Comparison of ENCODE assay signal across 8 cellular contexts in the genomic region with DNA sequence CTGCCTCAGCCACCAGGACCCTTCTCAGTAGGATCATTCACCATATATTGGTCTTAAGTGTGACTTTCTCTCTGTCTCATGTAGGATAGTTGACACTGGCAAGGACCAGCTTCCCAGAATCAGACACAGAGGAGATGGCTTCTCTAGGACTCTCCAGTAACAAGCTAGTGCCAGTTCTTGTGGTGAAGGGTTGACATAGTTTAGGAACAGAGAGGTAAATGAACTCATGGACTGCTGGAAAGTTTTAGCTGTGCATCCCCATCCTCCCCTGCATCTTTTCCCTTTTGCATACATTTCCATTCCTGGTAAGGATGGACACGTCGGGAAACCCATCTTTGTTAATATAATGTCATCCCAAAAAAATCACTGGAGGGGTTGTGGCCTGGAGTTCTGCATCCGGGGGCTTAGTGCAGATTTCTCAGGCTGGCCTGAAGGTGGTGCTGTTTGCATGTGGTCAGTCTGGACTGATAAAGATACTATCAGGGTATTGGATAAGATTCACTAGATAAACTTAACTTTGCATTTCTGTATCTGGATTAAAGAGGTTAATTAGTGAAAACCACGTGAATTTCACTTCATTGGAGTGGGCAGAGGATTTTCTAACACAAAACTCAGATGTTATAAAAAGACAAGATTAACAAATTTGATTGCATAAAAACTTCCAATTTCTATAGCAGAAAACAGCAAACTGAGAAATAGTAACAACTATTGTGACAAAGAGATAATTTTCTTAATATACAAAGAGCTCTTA.
A peak's percentile ranks its signal among the peaks of the same experiment; 100 is the strongest.
DNase-seq lines count a peak whose midpoint lies in the region; ATAC-seq, FAIRE-seq and TF ChIP-seq lines count a peak whose summit lies in the region.

No MANE protein-coding gene starts in this region.

- TF ChIP-seq CTCF in Peyer's patch (IDR thresholded peaks at IDR 0.05) (peak; percentile 58 to 86 (median 81)), psoas muscle (IDR thresholded peaks at IDR 0.05) (peak; percentile 87), omental fat pad (IDR thresholded peaks at IDR 0.05) (peak in 1 of 3 donors; percentile 64)

- DNase-seq in AML-193 (lab: John Stamatoyannopoulos, UW) = peak; percentile 22 to 27
- DNase-seq in GM19239 (ENCODE audit: insufficient read length, low spot score) = no peak
- DNase-seq in Peyer's patch = peak; percentile 35 to 77 (median 54)
- DNase-seq in activated naive CD4-positive, alpha-beta T cell treated with anti-CD3 and anti-CD28 coated beads, Interleukin-2, amount 50 U/mL, for 16 hours = peak; percentile 53
- DNase-seq in Right ventricle myocardium superior = no peak
- DNase-seq in psoas muscle = peak in 1 of 2 donors; percentile 73
- DNase-seq in omental fat pad (ENCODE audit: low spot score) = no peak

- H3K4me3 ChIP-seq in Peyer's patch (no peak overlapping the region), psoas muscle (no peak overlapping the region)

- no peaks in the 10 kb centered on the region for H3K27me3 ChIP-seq in Peyer's patch
- H3K27me3 ChIP-seq in psoas muscle (ENCODE audit: insufficient read depth in 3 of 3, low read length in 2 of 3) = no peaks in the 10 kb centered on the region

- TF ChIP-seq POLR2A in Peyer's patch (IDR thresholded peaks at IDR 0.05) = no peak

- peak; percentile 87 for FAIRE-seq in GM19239 (lab: Jason Lieb, UNC)

- H3K9me3 ChIP-seq in Peyer's patch = no peaks in the 10 kb centered on the region
- H3K9me3 ChIP-seq in psoas muscle = no peaks in the 10 kb centered on the region

- ATAC-seq in Right ventricle myocardium superior (ENCODE audit: poor library complexity) (peak; percentile 88), psoas muscle (peak; percentile 75 to 94 (median 84)), omental fat pad (ENCODE audit: low FRiP score) (no peak), HG03565 (IDR thresholded peaks at IDR 0.05; ENCODE audit: unreplicated experiment) (no peak)

- 1 to 10% (median 2%) methylated on average over 4 of the region's 4 CpGs for WGBS in psoas muscle, 3 donors

- no peak overlapping the region for H3K27ac ChIP-seq in Peyer's patch
- no peak overlapping the region for H3K27ac ChIP-seq in psoas muscle

- no peaks in the 10 kb centered on the region for H3K4me1 ChIP-seq in Peyer's patch
- H3K4me1 ChIP-seq in psoas muscle = no peaks in the 10 kb centered on the region

- H3K36me3 ChIP-seq in Peyer's patch (no peaks in the 10 kb centered on the region), psoas muscle (ENCODE audit: insufficient read depth in 1 of 2, low read depth in 1 of 2) (no peaks in the 10 kb centered on the region)

- intact Hi-C loops in Right ventricle myocardium superior (cut with DNase I) (loop anchor here (2.0 to 10.0 kb wide), 2 partner anchors 142 to 268 kb away; a partner anchor contains a TSS), psoas muscle (cut with DNase I) (loop anchor here (2.0 to 10.0 kb wide), 4 partner anchors 36 to 278 kb away; no protein-coding TSS in a partner anchor)

Comparison
In these comparisons a context has a peak if more than half of its experiments do, and no peak if none do; other contexts are left out.
1. DNase-seq: peak in AML-193 (2 of 2), Peyer's patch (3 of 3) and activated naive CD4-positive, alpha-beta T cell treated with anti-CD3 and anti-CD28 coated beads, Interleukin-2, amount 50 U/mL, for 16 hours (single experiment); none in GM19239 (single experiment), Right ventricle myocardium superior (single experiment) and omental fat pad (single experiment).
2. ATAC-seq: peak in Right ventricle myocardium superior (single experiment) and psoas muscle (4 of 4); none in omental fat pad (single experiment) and HG03565 (single experiment).